In genomic region chr10:103395754-103396066, GRCh38 we compare ENCODE assay signal across 8 cellular contexts. TPM values are rescaled to one million over a fixed set of nuclear protein-coding genes. Genes with fewer than 3 reads are reported as not detected.
A peak's percentile ranks its signal among the peaks of the same experiment; 100 is the strongest.
DNase-seq lines count a peak whose midpoint lies in the region; ATAC-seq and TF ChIP-seq lines count a peak whose summit lies in the region.

No MANE protein-coding gene starts in this region.

- DNase-seq in AG09309 (ENCODE audit: low read depth) (no peak), HAP-1 (ENCODE audit: low spot score in 2 of 2) (peak in 1 of 2 experiments; percentile 18), spleen (no peak), ureter (ENCODE audit: low spot score) (no peak), NCI-H774 (lab: John Stamatoyannopoulos, UW) (no peak)
- no peak for DNase-seq in activated naive CD4-positive, alpha-beta T cell treated with anti-CD3 and anti-CD28 coated beads, Interleukin-2, amount 50 U/mL, for 72 hours (ENCODE audit: low spot score in 2 of 2)

- H3K27me3 ChIP-seq in HAP-1 (ENCODE audit: low read depth) (no peaks in the 10 kb centered on the region), iPS-15b (ENCODE audit: control insufficient read depth, insufficient read depth, low read length) (no peaks in the 10 kb centered on the region), spleen (replicated peaks in 1 of 7) (no peaks in the 10 kb centered on the region)

- intact Hi-C loops in spleen (cut with DNase I; ENCODE audit: low total_unique reads) = no loop called here

- H3K9me3 ChIP-seq in HAP-1 (no peaks in the 10 kb centered on the region), iPS-15b (ENCODE audit: control insufficient read depth, insufficient read depth, low read length) (no peaks in the 10 kb centered on the region), spleen (no peaks in the 10 kb centered on the region)

- WGBS in spleen, 5 donors = 2 to 5% (median 3%) methylated on average over 11 of the region's 11 CpGs

- peak overlapping the region in 7 of 8 donors; percentile 70 to 91 (median 87) for H3K27ac ChIP-seq in spleen

- peak overlapping the region; percentile 82 for H3K9ac ChIP-seq in iPS-15b (ENCODE audit: low read depth, low read length)

- peaks cover 41 to 45% of the 10 kb centered on the region in 2 donors for H3K36me3 Mint-ChIP-seq in activated naive CD4-positive, alpha-beta T cell treated with anti-CD3 and anti-CD28 coated beads, Interleukin-2, amount 50 U/mL, for 72 hours

- peak overlapping the region; percentile 92 to 99 for H3K27ac Mint-ChIP-seq in activated naive CD4-positive, alpha-beta T cell treated with anti-CD3 and anti-CD28 coated beads, Interleukin-2, amount 50 U/mL, for 72 hours

- peak overlapping the region; percentile 73 for H3K4me3 ChIP-seq in AG09309 (ENCODE audit: control insufficient read depth, low read depth, low read length)
- peak overlapping the region; percentile 77 for H3K4me3 ChIP-seq in HAP-1
- peak overlapping the region; percentile 92 for H3K4me3 ChIP-seq in iPS-15b (ENCODE audit: low read depth, low read length)
- H3K4me3 ChIP-seq in spleen = peak overlapping the region; percentile 77 to 99 (median 92)

- no peaks in the 10 kb centered on the region for H3K9me3 Mint-ChIP-seq in activated naive CD4-positive, alpha-beta T cell treated with anti-CD3 and anti-CD28 coated beads, Interleukin-2, amount 50 U/mL, for 72 hours

- ATAC-seq in activated naive CD4-positive, alpha-beta T cell treated with anti-CD3 and anti-CD28 coated beads, Interleukin-2, amount 50 U/mL, for 72 hours = no peak
- no peak for ATAC-seq in HG03439 (IDR thresholded peaks at IDR 0.05; ENCODE audit: unreplicated experiment)

- TF ChIP-seq CTCF in AG09309 (IDR thresholded peaks at IDR 0.05; ENCODE audit: control insufficient read depth, insufficient read depth, low read depth, low read length, missing control alignments) (no peak), spleen (IDR thresholded peaks at IDR 0.05 in 8 of 11, conservative IDR thresholded peaks at IDR 0.05 in 3 of 11) (no peak)

- TF ChIP-seq POLR2A in spleen (IDR thresholded peaks at IDR 0.05) = no peak

- H3K4me1 ChIP-seq in HAP-1 (peaks cover 20% of the 10 kb centered on the region), iPS-15b (ENCODE audit: control insufficient read depth, insufficient read depth, low read length) (peaks cover 9% of the 10 kb centered on the region), spleen (peaks cover 23 to 70% (median 50%) of the 10 kb centered on the region in 6 donors)

- in situ Hi-C loops in HAP-1 (cut with MboI; ENCODE audit: low sequenced_read_pairs) = no loop called here

- H3K36me3 ChIP-seq in HAP-1 (replicated peaks) = peaks cover 62% of the 10 kb centered on the region
- H3K36me3 ChIP-seq in iPS-15b (ENCODE audit: control insufficient read depth, insufficient read depth, low read length) = peaks cover 19% of the 10 kb centered on the region
- H3K36me3 ChIP-seq in spleen = peaks cover 0 to 65% (median 37%) of the 10 kb centered on the region in 6 donors

RNA-seq across cellular contexts. Expression of gene ATP5MK, which starts 0.6 kb away (rescaled TPM):
- total RNA-seq in activated naive CD4-positive, alpha-beta T cell treated with anti-CD3 and anti-CD28 coated beads, Interleukin-2, amount 50 U/mL, for 72 hours = 100 to 1,000 TPM; 382 to 465 TPM
- 100 to 1,000 TPM; 111 to 244 (median 137) TPM for total RNA-seq in spleen
- 100 to 1,000 TPM; 423 to 528 (median 519) TPM for polyA plus RNA-seq in spleen
- 344 TPM for total RNA-seq in ureter

RNA-seq across cellular contexts. Expression of gene PDCD11, which starts 0.7 kb away (rescaled TPM):
- total RNA-seq in activated naive CD4-positive, alpha-beta T cell treated with anti-CD3 and anti-CD28 coated beads, Interleukin-2, amount 50 U/mL, for 72 hours = 10 to 100 TPM; 49.6 to 62.2 TPM
- total RNA-seq in spleen (10 to 100 TPM; 21.1 to 41.9 (median 25.2) TPM), ureter (47.2 TPM)
- polyA plus RNA-seq in spleen = 10 to 100 TPM; 13.9 to 21.2 (median 20.4) TPM

RNA-seq across cellular contexts. Expression of gene TAF5, which starts 27.9 kb away (rescaled TPM):
- total RNA-seq in activated naive CD4-positive, alpha-beta T cell treated with anti-CD3 and anti-CD28 coated beads, Interleukin-2, amount 50 U/mL, for 72 hours = 10 to 100 TPM in 1 of 2 donors, 1 to 10 TPM in 1; 10.0 to 21.8 TPM
- total RNA-seq in spleen = 1 to 10 TPM; 4.0 to 7.7 (median 4.7) TPM
- polyA plus RNA-seq in spleen = 1 to 10 TPM; 2.3 to 2.9 (median 2.5) TPM
- total RNA-seq in ureter = 1.6 TPM

RNA-seq across cellular contexts. Expression of gene PCGF6, which starts 44.8 kb away (rescaled TPM):
- 10 to 100 TPM; 13.2 to 15.2 TPM for total RNA-seq in activated naive CD4-positive, alpha-beta T cell treated with anti-CD3 and anti-CD28 coated beads, Interleukin-2, amount 50 U/mL, for 72 hours
- total RNA-seq in spleen (10 to 100 TPM in 3 of 7 donors, 1 to 10 TPM in 4; 7.1 to 11.3 (median 9.2) TPM), ureter (6.3 TPM)
- 1 to 10 TPM; 6.0 to 7.2 (median 6.8) TPM for polyA plus RNA-seq in spleen

RNA-seq across cellular contexts. Expression of gene CALHM2, which starts 56.5 kb away (rescaled TPM):
- 10 to 100 TPM in 1 of 2 donors, 1 to 10 TPM in 1; 9.1 to 13.5 TPM for total RNA-seq in activated naive CD4-positive, alpha-beta T cell treated with anti-CD3 and anti-CD28 coated beads, Interleukin-2, amount 50 U/mL, for 72 hours
- total RNA-seq in spleen (10 to 100 TPM; 36.8 to 91.6 (median 68.6) TPM), ureter (25.1 TPM)
- polyA plus RNA-seq in spleen = 10 to 100 TPM; 12.6 to 40.4 (median 23.3) TPM
